ENCODE assay signal across 9 cellular contexts in genomic region chr1:43369779-43370178, GRCh38. TPM values are rescaled to one million over a fixed set of nuclear protein-coding genes. Genes with fewer than 3 reads are reported as not detected.
"Had no signal": no experiment of that assay in that cellular context is flagged by ENCODE, and none has a peak within 500 bp of the region (broad histone marks: within the 10 kb centered on the region; RNA-seq: fewer than 3 reads in every experiment).

No MANE protein-coding gene starts in this region.

RNA-seq across cellular contexts. Expression of gene CDC20, which starts 11.0 kb away (rescaled TPM):
- polyA plus RNA-seq: naive thymus-derived CD4-positive, alpha-beta T cell had no signal

RNA-seq across cellular contexts. Expression of gene MPL, which starts 32.2 kb away (rescaled TPM):
- total RNA-seq: natural killer cell treated with Interleukin-12 subunit alpha and Interleukin-12 subunit beta and Interleukin-15 and Interleukin-18, amount 100 ng/mL, for 72 hours; pulmonary artery endothelial cell; renal cortical epithelial cell; skeletal muscle tissue; smooth muscle cell; temporal lobe had no signal
- polyA plus RNA-seq: keratinocyte; naive thymus-derived CD4-positive, alpha-beta T cell; neural cell; smooth muscle cell had no signal
